In the genomic region with DNA sequence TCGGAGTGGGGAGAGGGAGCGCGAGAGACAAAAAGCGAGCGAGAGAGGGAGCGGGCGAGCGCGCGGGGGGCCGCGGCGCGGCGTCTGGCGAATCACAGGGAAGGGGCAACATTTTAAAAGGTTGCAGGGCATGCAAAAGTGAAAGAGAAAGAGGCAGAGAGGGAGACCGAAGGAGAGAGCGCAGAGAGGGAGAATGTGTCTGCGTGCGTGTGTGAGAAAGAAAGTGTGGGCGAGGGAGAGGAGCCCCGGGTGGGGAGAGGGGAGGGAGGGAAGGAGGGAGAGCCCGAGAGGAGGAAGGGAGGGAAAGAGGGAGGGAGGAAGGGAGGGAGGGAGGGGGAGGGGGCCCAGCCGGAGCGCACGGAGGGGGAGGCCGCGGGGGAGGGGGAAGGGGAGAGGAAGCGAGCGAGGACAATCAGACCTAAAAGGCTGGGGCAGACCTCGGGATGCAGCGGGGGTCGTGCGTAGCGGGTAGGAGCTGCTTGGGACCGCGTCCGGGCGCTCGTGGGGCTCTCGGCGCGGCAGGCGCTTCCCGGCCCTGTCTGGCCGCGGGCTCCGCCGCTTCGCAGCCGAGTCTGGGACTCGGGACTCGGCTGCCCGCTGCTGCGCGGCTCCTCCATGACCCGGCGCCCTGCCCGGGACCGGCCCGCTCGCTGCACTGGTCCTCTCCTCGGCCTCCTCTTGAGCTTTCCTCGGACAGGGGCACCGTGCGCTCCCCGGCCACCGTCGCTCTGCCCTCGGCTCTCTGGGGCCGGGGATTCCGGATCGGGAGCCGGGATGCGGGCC, we compare ENCODE assay signal across 8 cellular contexts. TPM values are rescaled to one million over a fixed set of nuclear protein-coding genes. Genes with fewer than 3 reads are reported as not detected.
A peak's percentile ranks its signal among the peaks of the same experiment; 100 is the strongest.
DNase-seq lines count a peak whose midpoint lies in the region; ATAC-seq and TF ChIP-seq lines count a peak whose summit lies in the region.

No MANE protein-coding gene starts in this region.

- peaks cover 41% of the 10 kb centered on the region for H3K36me3 Mint-ChIP-seq in activated naive CD4-positive, alpha-beta T cell treated with anti-CD3 and anti-CD28 coated beads, Interleukin-2, amount 10 ng/mL, durations not matched to agents 7 days and 5 days

- peak overlapping the region in 4 of 10 donors; percentile 3 to 50 (median 20) for H3K27ac ChIP-seq in heart right ventricle
- H3K27ac ChIP-seq in rectal smooth muscle tissue (ENCODE audit: low read depth, low read length) = peak overlapping the region; percentile 14

- H3K27ac Mint-ChIP-seq in activated naive CD4-positive, alpha-beta T cell treated with anti-CD3 and anti-CD28 coated beads, Interleukin-2, amount 10 ng/mL, durations not matched to agents 7 days and 5 days = peak overlapping the region; percentile 34

- peaks cover 53% of the 10 kb centered on the region for H3K4me1 Mint-ChIP-seq in activated naive CD4-positive, alpha-beta T cell treated with anti-CD3 and anti-CD28 coated beads, Interleukin-2, amount 10 ng/mL, durations not matched to agents 7 days and 5 days

- H3K9me3 Mint-ChIP-seq in activated naive CD4-positive, alpha-beta T cell treated with anti-CD3 and anti-CD28 coated beads, Interleukin-2, amount 10 ng/mL, durations not matched to agents 7 days and 5 days = peaks cover 21% of the 10 kb centered on the region

- H3K9me3 ChIP-seq in heart right ventricle = no peaks in the 10 kb centered on the region

- H3K27me3 Mint-ChIP-seq in activated naive CD4-positive, alpha-beta T cell treated with anti-CD3 and anti-CD28 coated beads, Interleukin-2, amount 10 ng/mL, durations not matched to agents 7 days and 5 days = peaks cover 85% of the 10 kb centered on the region

- POLR2A ChIA-PET in BJ (lab: Charles Lee) = interaction anchor here (1.6 kb wide), 1 partner anchor 8 kb away, joined by 5 read pairs; no protein-coding TSS in a partner anchor

- TF ChIP-seq CTCF in BJ (IDR thresholded peaks at IDR 0.05; ENCODE audit: insufficient read depth, low read depth, low read length) (no peak), heart right ventricle (IDR thresholded peaks at IDR 0.05) (no peak)

- H3K4me3 ChIP-seq in BJ (ENCODE audit: low read depth, low read length) (peak overlapping the region; percentile 91), heart right ventricle (peak overlapping the region; percentile 41 to 72 (median 64)), rectal smooth muscle tissue (ENCODE audit: low read length) (peak overlapping the region; percentile 90)

- CTCF ChIA-PET in BJ (lab: Yijun Ruan, JAX) = interaction anchor here (0.7 to 5.2 kb wide), 5 partner anchors 13 to 903 kb away, joined by 3 to 68 read pairs (median 3); no protein-coding TSS in a partner anchor
- CTCF ChIA-PET in activated naive CD4-positive, alpha-beta T cell treated with anti-CD3 and anti-CD28 coated beads, Interleukin-2, amount 10 ng/mL, durations not matched to agents 7 days and 5 days (lab: Charles Lee) = interaction anchor here (0.5 kb wide), 1 partner anchor 570 kb away, joined by 3 read pairs; no protein-coding TSS in a partner anchor

- 0 to 1% methylated on average over 46 to 74 of the region's 75 CpGs for WGBS in heart right ventricle, 2 donors

- H3K4me1 ChIP-seq in heart right ventricle = peaks cover 11 to 63% (median 51%) of the 10 kb centered on the region in 9 donors
- peaks cover 6% of the 10 kb centered on the region for H3K4me1 ChIP-seq in rectal smooth muscle tissue (ENCODE audit: control insufficient read depth, insufficient read depth, low read length)

- intact Hi-C loops in heart right ventricle (cut with DNase I) = no loop called here

- H3K9ac ChIP-seq in rectal smooth muscle tissue (ENCODE audit: low read length) = no peak overlapping the region

- peak; percentile 72 for ATAC-seq in GM18517 (IDR thresholded peaks at IDR 0.05; ENCODE audit: unreplicated experiment)
- peak; percentile 59 for ATAC-seq in HG03060 (IDR thresholded peaks at IDR 0.05; ENCODE audit: low read depth, unreplicated experiment)
- ATAC-seq in heart right ventricle = peak; percentile 34 to 69 (median 56)

- H3K4me3 Mint-ChIP-seq in activated naive CD4-positive, alpha-beta T cell treated with anti-CD3 and anti-CD28 coated beads, Interleukin-2, amount 10 ng/mL, durations not matched to agents 7 days and 5 days = peak overlapping the region; percentile 81

- no peaks in the 10 kb centered on the region for H3K27me3 ChIP-seq in BJ (ENCODE audit: control insufficient read depth, insufficient read depth, low read length)
- peaks cover 47 to 100% (median 98%) of the 10 kb centered on the region in 7 donors for H3K27me3 ChIP-seq in heart right ventricle
- peaks cover 50% of the 10 kb centered on the region for H3K27me3 ChIP-seq in rectal smooth muscle tissue (ENCODE audit: control insufficient read depth, insufficient read depth, low read length)

- DNase-seq in BJ (ENCODE audit: low read depth) (peak; percentile 86), NCI-H526 (lab: John Stamatoyannopoulos, UW) (peak; percentile 42 to 84), heart right ventricle (no peak), iPS-NIHi7 (ENCODE audit: extremely low spot score) (no peak)
- peak; percentile 67 for DNase-seq in activated naive CD4-positive, alpha-beta T cell treated with anti-CD3 and anti-CD28 coated beads, Interleukin-2, amount 10 ng/mL, durations not matched to agents 7 days and 5 days

- peaks cover 5% of the 10 kb centered on the region for H3K36me3 ChIP-seq in BJ (ENCODE audit: control insufficient read depth, insufficient read depth, low read length)
- H3K36me3 ChIP-seq in heart right ventricle = no peaks in the 10 kb centered on the region
- H3K36me3 ChIP-seq in rectal smooth muscle tissue (ENCODE audit: control insufficient read depth, insufficient read depth, low read length) = no peaks in the 10 kb centered on the region

RNA-seq across cellular contexts. Expression of a gene that starts 2.5 kb away (rescaled TPM):
- 12.6 and 14.0 TPM in 2 replicates for polyA plus RNA-seq in BJ (2011; rRNA removed)
- 8.0 and 11.0 TPM in 2 replicates for polyA minus RNA-seq in BJ (2011; rRNA and poly(A)+ RNA removed)
- total RNA-seq in heart right ventricle = under 1 TPM in 8 of 10 donors, not detected in 2; 0.12 to 0.59 (median 0.20) TPM
- polyA plus RNA-seq in heart right ventricle = under 1 TPM; 0.13 to 0.95 TPM

Comparison
In these comparisons a context has a peak if more than half of its experiments do, and no peak if none do; other contexts are left out.
1. DNase-seq: peak in BJ (single experiment), NCI-H526 (2 of 2) and activated naive CD4-positive, alpha-beta T cell treated with anti-CD3 and anti-CD28 coated beads, Interleukin-2, amount 10 ng/mL, durations not matched to agents 7 days and 5 days (single experiment); none in heart right ventricle (0 of 2) and iPS-NIHi7 (single experiment).
2. Peak in every context shown above with its lines, with median percentiles within 50 percentile points of each other: H3K4me3 ChIP-seq and ATAC-seq.